ENCODE assay signal across 1 cellular context in the genomic region with DNA sequence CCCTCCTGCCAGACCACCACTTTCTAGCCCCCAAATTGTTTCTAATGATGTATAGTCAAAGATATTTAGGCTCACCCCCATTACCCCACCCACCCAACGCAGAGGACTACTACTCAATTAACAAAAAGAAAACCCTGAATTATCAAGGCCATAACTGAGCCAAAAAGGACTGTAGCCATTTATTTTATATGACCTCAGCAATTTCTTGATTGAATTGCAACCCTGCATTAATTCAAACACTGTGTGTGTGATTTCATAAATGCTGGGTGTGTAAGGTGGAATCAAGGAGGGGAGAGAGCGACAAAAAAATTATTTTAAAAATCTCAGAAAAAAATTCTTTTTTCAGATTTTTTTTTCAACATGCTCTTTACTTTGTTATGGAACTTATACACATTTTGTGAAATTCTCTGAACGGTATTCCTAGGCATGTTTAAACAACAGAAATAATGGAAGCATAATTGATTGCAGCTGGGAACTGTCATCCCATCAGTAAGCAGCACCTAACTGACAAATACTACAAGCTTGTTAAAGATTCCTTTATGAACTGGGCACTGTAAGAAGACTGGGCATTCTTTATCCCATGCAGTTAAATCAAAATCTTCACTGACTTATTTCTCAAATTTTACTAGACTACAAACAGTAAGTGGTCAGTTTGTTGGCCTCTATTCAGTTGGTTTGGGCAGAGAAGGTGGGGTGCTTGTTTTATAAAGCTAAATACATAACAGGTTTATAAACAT.
TF ChIP-seq lines count a peak whose summit lies in the region.

No MANE protein-coding gene starts in this region.

TF ChIP-seq in HepG2, 621 proteins besides CTCF, POLR2A, EP300 and RAD21 (continued from another document):
- TF ChIP-seq ZBTB4 (CRISPR knock-in tag; IDR thresholded peaks at IDR 0.05; ENCODE audit: borderline replicate concordance) (no peak), ZNF350 (CRISPR knock-in tag; IDR thresholded peaks at IDR 0.05; ENCODE audit: borderline replicate concordance, low read depth) (no peak), SNAPC2 (CRISPR knock-in tag; IDR thresholded peaks at IDR 0.05) (no peak), MAFF (IDR thresholded peaks at IDR 0.05; ENCODE audit: low read depth, low read length) (peak; percentile 57; the same call in 1 of the 2 replicates)
